ENCODE assay signal across 1 cellular context in genomic region chr16:1769402-1770300, GRCh38.
TF ChIP-seq lines count a peak whose summit lies in the region.

No MANE protein-coding gene starts in this region.

TF ChIP-seq in K562, 482 proteins besides CTCF, POLR2A, EP300 and RAD21 (continued from another document):
- TF ChIP-seq ZNF384 (IDR thresholded peaks at IDR 0.05; ENCODE audit: low read depth, low read length) (no peak), RBBP5 (IDR thresholded peaks at IDR 0.05; ENCODE audit: borderline replicate concordance, insufficient read depth, low read length, poor library complexity, severe bottlenecking) (no peak), AFF1 (IDR thresholded peaks at IDR 0.05; ENCODE audit: low read depth in 1 of 2, partially characterized antibody in 2 of 2) (no peak), HES1 (IDR thresholded peaks at IDR 0.05; ENCODE audit: low read depth) (no peak), YBX1 (IDR thresholded peaks at IDR 0.05) (no peak)
